Comparison of ENCODE assay signal across 27 cellular contexts in the genomic region with DNA sequence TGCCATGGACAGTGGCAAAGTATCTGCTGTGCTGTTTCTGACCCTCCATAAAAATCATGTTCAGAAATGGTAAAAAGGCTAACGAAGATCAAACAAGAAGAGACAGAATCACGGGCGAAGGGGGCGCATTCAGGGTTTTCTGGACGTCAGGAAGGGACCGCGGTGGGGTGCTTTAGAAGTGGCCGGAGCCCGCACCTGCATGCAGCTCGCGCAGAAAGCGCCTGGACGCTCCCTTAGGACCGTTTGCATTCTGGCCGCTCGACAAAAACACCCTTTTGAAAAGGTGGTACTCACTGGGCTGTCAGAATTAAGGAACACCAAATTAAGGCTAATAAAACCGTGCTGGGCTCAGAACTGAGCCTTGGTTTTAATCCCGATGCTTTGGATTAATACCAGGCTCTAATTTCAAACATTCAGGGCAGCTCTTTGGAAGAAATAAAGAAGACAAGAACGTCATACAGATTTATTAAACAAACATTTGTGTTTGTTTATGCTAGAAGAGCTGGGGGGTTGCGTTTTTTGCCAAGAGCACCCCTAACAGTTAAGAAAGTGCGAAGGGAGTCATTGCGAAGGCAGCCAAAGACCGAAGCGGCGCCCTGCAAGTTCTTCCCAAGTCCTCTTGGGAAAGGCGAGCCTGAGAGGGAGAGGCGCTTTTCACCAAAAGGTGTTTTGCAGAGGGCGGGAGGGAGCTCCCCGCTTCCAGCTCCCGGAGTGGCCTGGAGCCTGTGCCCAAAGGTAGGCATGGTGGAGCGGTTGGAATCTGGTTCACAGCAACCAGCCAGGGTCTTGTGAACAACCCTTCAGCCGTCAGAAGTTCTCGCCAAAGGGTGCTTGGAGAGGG. TPM values are rescaled to one million over a fixed set of nuclear protein-coding genes. Genes with fewer than 3 reads are reported as not detected.
DNase-seq lines count a peak whose midpoint lies in the region; ATAC-seq and TF ChIP-seq lines count a peak whose summit lies in the region.
"Had no signal": no experiment of that assay in that cellular context is flagged by ENCODE, and none has a peak within 500 bp of the region (broad histone marks: within the 10 kb centered on the region; RNA-seq: fewer than 3 reads in every experiment).

No MANE protein-coding gene starts in this region.

- TF ChIP-seq CTCF in WTC11 (IDR thresholded peaks at IDR 0.05) (no peak), nephron (IDR thresholded peaks at IDR 0.05; ENCODE audit: unreplicated experiment in 3 of 3) (no peak), RWPE1 (conservative IDR thresholded peaks at IDR 0.05; ENCODE audit: low read depth) (no peak)

- ATAC-seq in WTC11: peak; percentile 74
- no peak for ATAC-seq in naive thymus-derived CD8-positive, alpha-beta T cell
- ATAC-seq: activated CD8-positive, alpha-beta memory T cell treated with anti-CD3 and anti-CD28 coated beads, Interleukin-2, amount 10 ng/mL, durations not matched to agents 7 days and 5 days; activated naive CD4-positive, alpha-beta T cell treated with anti-CD3 and anti-CD28 coated beads, Interleukin-2, amount 50 U/mL, for 72 hours had no signal

- peaks cover 3% of the 10 kb centered on the region; the same call in 1 of the 2 replicates for H3K36me3 Mint-ChIP-seq in WTC11
- H3K36me3 Mint-ChIP-seq in nephron (ENCODE audit: low read depth): no peaks in the 10 kb centered on the region
- no peaks in the 10 kb centered on the region for H3K36me3 Mint-ChIP-seq in naive thymus-derived CD8-positive, alpha-beta T cell
- H3K36me3 Mint-ChIP-seq: IgD-negative memory B cell had no signal

- no peaks in the 10 kb centered on the region for H3K36me3 ChIP-seq in iPS-15b (ENCODE audit: control insufficient read depth, insufficient read depth, low read length)

- H3K27me3 ChIP-seq in iPS-15b (ENCODE audit: control insufficient read depth, insufficient read depth, low read length): peaks cover 100% of the 10 kb centered on the region

- no peak overlapping the region for H3K27ac Mint-ChIP-seq in WTC11
- H3K27ac Mint-ChIP-seq in nephron: no peak overlapping the region
- H3K27ac Mint-ChIP-seq in naive thymus-derived CD8-positive, alpha-beta T cell: no peak overlapping the region
- H3K27ac Mint-ChIP-seq: activated CD4-positive, alpha-beta T cell treated with anti-CD3 and anti-CD28 coated beads, Interleukin-2, amount 10 ng/mL, durations not matched to agents 7 days and 5 days; activated CD8-positive, alpha-beta memory T cell treated with anti-CD3 and anti-CD28 coated beads, Interleukin-2, amount 10 ng/mL, durations not matched to agents 7 days and 5 days; activated naive CD4-positive, alpha-beta T cell treated with anti-CD3 and anti-CD28 coated beads, Interleukin-2, amount 50 U/mL, for 72 hours; IgD-negative memory B cell had no signal

- H3K9me3 ChIP-seq in iPS-15b (ENCODE audit: control insufficient read depth, insufficient read depth, low read length): no peaks in the 10 kb centered on the region

- H3K4me3 Mint-ChIP-seq in WTC11 (peak overlapping the region; percentile 70), nephron (peak overlapping the region in 2 of 3 experiments; percentile 16 to 56)
- no peak overlapping the region for H3K4me3 Mint-ChIP-seq in naive thymus-derived CD8-positive, alpha-beta T cell
- H3K4me3 Mint-ChIP-seq: activated CD4-positive, alpha-beta T cell treated with anti-CD3 and anti-CD28 coated beads, Interleukin-2, amount 10 ng/mL, durations not matched to agents 7 days and 5 days; activated CD8-positive, alpha-beta memory T cell treated with anti-CD3 and anti-CD28 coated beads, Interleukin-2, amount 10 ng/mL, durations not matched to agents 7 days and 5 days had no signal

- peaks cover 100% of the 10 kb centered on the region for H3K27me3 Mint-ChIP-seq in WTC11 (ENCODE audit: low read depth)
- H3K27me3 Mint-ChIP-seq in nephron (ENCODE audit: low read depth): peaks cover 56% of the 10 kb centered on the region
- peaks cover 34 to 54% (median 47%) of the 10 kb centered on the region in 5 donors for H3K27me3 Mint-ChIP-seq in naive thymus-derived CD8-positive, alpha-beta T cell

- H3K9me3 Mint-ChIP-seq in WTC11 (peaks cover 3% of the 10 kb centered on the region; the same call in 1 of the 2 replicates), nephron (peaks cover 5% of the 10 kb centered on the region)
- peaks cover 0 to 10% (median 2%) of the 10 kb centered on the region in 9 donors for H3K9me3 Mint-ChIP-seq in naive thymus-derived CD8-positive, alpha-beta T cell
- H3K9me3 Mint-ChIP-seq: activated CD4-positive, alpha-beta T cell treated with anti-CD3 and anti-CD28 coated beads, Interleukin-2, amount 10 ng/mL, durations not matched to agents 7 days and 5 days; activated naive CD4-positive, alpha-beta T cell treated with anti-CD3 and anti-CD28 coated beads, Interleukin-2, amount 50 U/mL, for 72 hours had no signal

- CTCF ChIA-PET in WTC11 (lab: Charles Lee): interaction anchor here (0.6 to 1.2 kb wide), 6 partner anchors 44 to 157 kb away, joined by 3 to 8 read pairs (median 4); no protein-coding TSS in a partner anchor
- CTCF ChIA-PET in RWPE1 (lab: Yijun Ruan, JAX): no interaction called here

- peaks cover 27% of the 10 kb centered on the region for H3K4me1 Mint-ChIP-seq in WTC11
- H3K4me1 Mint-ChIP-seq in nephron: peaks cover 6% of the 10 kb centered on the region
- H3K4me1 Mint-ChIP-seq in naive thymus-derived CD8-positive, alpha-beta T cell: peaks cover 1 to 7% (median 4%) of the 10 kb centered on the region in 4 donors
- H3K4me1 Mint-ChIP-seq: activated CD4-positive, alpha-beta T cell treated with anti-CD3 and anti-CD28 coated beads, Interleukin-2, amount 10 ng/mL, durations not matched to agents 7 days and 5 days; activated CD8-positive, alpha-beta memory T cell treated with anti-CD3 and anti-CD28 coated beads, Interleukin-2, amount 10 ng/mL, durations not matched to agents 7 days and 5 days had no signal

- H3K27ac ChIP-seq in RWPE1: no peak overlapping the region
- H3K27ac ChIP-seq: HL-60, SK-N-MC had no signal

- peaks cover 9% of the 10 kb centered on the region for H3K4me1 ChIP-seq in iPS-15b (ENCODE audit: control insufficient read depth, insufficient read depth, low read length)

- H3K9ac ChIP-seq in iPS-15b (ENCODE audit: low read depth, low read length): no peak overlapping the region

- POLR2A ChIA-PET in WTC11 (lab: Charles Lee) (interaction anchor here (1.0 kb wide), 1 partner anchor 9 kb away, joined by 8 read pairs; no protein-coding TSS in a partner anchor), RWPE1 (lab: Yijun Ruan, JAX; ENCODE audit: low non-redundant PET) (no interaction called here)
- POLR2A ChIA-PET in naive thymus-derived CD8-positive, alpha-beta T cell (lab: Charles Lee): no interaction called here

- peak overlapping the region; percentile 42 for H3K4me3 ChIP-seq in iPS-15b (ENCODE audit: low read depth, low read length)
- H3K4me3 ChIP-seq: SK-N-MC had no signal

- DNase-seq in ELF-1 (ENCODE audit: low read depth, low spot score) (peak; percentile 54), WTC11 (ENCODE audit: low spot score) (peak; percentile 54), RWPE1 (ENCODE audit: low spot score) (no peak), T-helper 1 cell (no peak), NAMALWA (ENCODE audit: low spot score) (no peak)
- DNase-seq in naive thymus-derived CD8-positive, alpha-beta T cell: no peak
- DNase-seq: activated CD4-positive, alpha-beta T cell treated with anti-CD3 and anti-CD28 coated beads, Interleukin-2, amount 10 ng/mL, durations not matched to agents 7 days and 5 days; activated CD8-positive, alpha-beta memory T cell treated with anti-CD3 and anti-CD28 coated beads, Interleukin-2, amount 10 ng/mL, durations not matched to agents 7 days and 5 days; COR-L47; DMS79 treated with DMSO at 0.1 percent for 48 hours; effector memory CD4-positive, alpha-beta T cell; mammary epithelial cell; NCI-H1417 treated with DMSO at 0.1 percent for 48 hours; NCI-H2107; NCI-H510A; T-helper 2 cell had no signal

TF ChIP-seq in WTC11, 78 proteins besides CTCF, POLR2A, EP300 and RAD21 (continues in another document):
- TF ChIP-seq IRF2 (CRISPR knock-in tag; IDR thresholded peaks at IDR 0.05; ENCODE audit: borderline replicate concordance, low read depth) (no peak), CREM (CRISPR knock-in tag; IDR thresholded peaks at IDR 0.05) (no peak), ZNF219 (CRISPR knock-in tag; IDR thresholded peaks at IDR 0.05; ENCODE audit: borderline replicate concordance) (no peak), SMAD4 (CRISPR knock-in tag; IDR thresholded peaks at IDR 0.05) (no peak), STAT6 (CRISPR knock-in tag; conservative IDR thresholded peaks at IDR 0.05; ENCODE audit: low read depth) (no peak), ETV6 (CRISPR knock-in tag; IDR thresholded peaks at IDR 0.05) (no peak), ELF4 (CRISPR knock-in tag; IDR thresholded peaks at IDR 0.05; ENCODE audit: low read depth) (no peak)
- TF ChIP-seq, protein P1, sequence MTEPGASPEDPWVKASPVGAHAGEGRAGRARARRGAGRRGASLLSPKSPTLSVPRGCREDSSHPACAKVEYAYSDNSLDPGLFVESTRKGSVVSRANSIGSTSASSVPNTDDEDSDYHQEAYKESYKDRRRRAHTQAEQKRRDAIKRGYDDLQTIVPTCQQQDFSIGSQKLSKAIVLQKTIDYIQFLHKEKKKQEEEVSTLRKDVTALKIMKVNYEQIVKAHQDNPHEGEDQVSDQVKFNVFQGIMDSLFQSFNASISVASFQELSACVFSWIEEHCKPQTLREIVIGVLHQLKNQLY (CRISPR knock-in tag; IDR thresholded peaks at IDR 0.05): no peak

RNA-seq across cellular contexts. Expression of gene DBX1, which starts 47.7 kb away (rescaled TPM):
- total RNA-seq in WTC11 (2021): 0.14 to 0.24 TPM (median 0.14 TPM) in 3 replicates
- total RNA-seq in naive thymus-derived CD8-positive, alpha-beta T cell: not detected
- under 1 TPM in 1 of 3 donors, not detected in 2; 0.15 TPM for polyA plus RNA-seq in naive thymus-derived CD8-positive, alpha-beta T cell
- total RNA-seq: A673; activated CD4-positive, alpha-beta T cell treated with anti-CD3 and anti-CD28 coated beads, Interleukin-2, amount 10 ng/mL, durations not matched to agents 7 days and 5 days; activated CD8-positive, alpha-beta memory T cell treated with anti-CD3 and anti-CD28 coated beads, Interleukin-2, amount 10 ng/mL, durations not matched to agents 7 days and 5 days; activated naive CD4-positive, alpha-beta T cell treated with anti-CD3 and anti-CD28 coated beads, Interleukin-2, amount 50 U/mL, for 72 hours; M059J; mammary epithelial cell; osteoblast; ureter had no signal
- polyA plus RNA-seq: BJ, IgD-negative memory B cell, mammary epithelial cell had no signal

Comparison
In these comparisons a context has a peak if more than half of its experiments do, and no peak if none do; other contexts are left out.
1. DNase-seq: peak in ELF-1 (single experiment) and WTC11 (single experiment); none in RWPE1 (single experiment), T-helper 1 cell (0 of 5), NAMALWA (single experiment) and naive thymus-derived CD8-positive, alpha-beta T cell (0 of 10).
2. H3K4me3 Mint-ChIP-seq: peak in WTC11 (single experiment) and nephron (2 of 3); none in naive thymus-derived CD8-positive, alpha-beta T cell (0 of 10).